ENCODE assay signal across 31 cellular contexts in the genomic region with DNA sequence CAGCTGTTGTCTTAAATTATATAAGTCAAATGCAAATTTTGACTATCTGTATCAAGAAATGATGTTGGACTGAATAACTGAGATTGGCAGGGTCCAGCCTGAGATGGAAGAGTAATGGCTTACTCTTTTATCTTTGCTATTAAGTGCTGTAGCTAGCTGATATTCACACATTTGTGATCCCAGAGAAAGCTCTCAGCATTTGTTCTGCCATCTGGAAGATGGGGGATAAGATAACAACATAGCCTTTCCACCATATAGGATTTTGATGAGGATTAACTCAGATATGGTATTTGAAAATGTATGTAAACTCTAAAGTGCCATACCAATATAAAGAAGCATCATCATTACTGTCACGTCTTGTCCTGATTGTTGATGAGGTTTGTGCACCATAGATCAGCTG.
DNase-seq lines count a peak whose midpoint lies in the region; ATAC-seq and TF ChIP-seq lines count a peak whose summit lies in the region.
"Had no signal": no experiment of that assay in that cellular context is flagged by ENCODE, and none has a peak within 500 bp of the region (broad histone marks: within the 10 kb centered on the region; RNA-seq: fewer than 3 reads in every experiment).

No MANE protein-coding gene starts in this region.

- H3K9ac ChIP-seq in SK-N-SH (no peak overlapping the region), mesendoderm (ENCODE audit: low read length) (no peak overlapping the region)
- H3K9ac ChIP-seq: BLaER1; BLaER1 treated with 17β-estradiol and CSF1 and Interleukin-3, amounts not matched to agents 10 nM and 100 nM had no signal

- no peak overlapping the region for H3K23ac ChIP-seq in mesendoderm (ENCODE audit: low read length)

- no peaks in the 10 kb centered on the region for H3K9me3 ChIP-seq in SK-N-SH
- H3K9me3 ChIP-seq: A549, BE2C, BLaER1 had no signal

- no peak overlapping the region for H3K27ac ChIP-seq in SK-N-SH (ENCODE audit: low read depth in 2 of 2, low read length in 1 of 2)
- no peak overlapping the region for H3K27ac ChIP-seq in mesendoderm (ENCODE audit: low read depth, low read length)
- H3K27ac ChIP-seq: 22Rv1; A549; BLaER1; BLaER1 treated with 17β-estradiol and CSF1 and Interleukin-3, amounts not matched to agents 10 nM and 100 nM; C4-2B had no signal

- H4K8ac ChIP-seq in mesendoderm (ENCODE audit: low read depth, low read length): no peak overlapping the region

- H3K9me2 ChIP-seq in SK-N-SH: no peaks in the 10 kb centered on the region

- H2AK5ac ChIP-seq in mesendoderm (ENCODE audit: low read length): no peak overlapping the region

- H4K5ac ChIP-seq in mesendoderm (ENCODE audit: low read length): no peak overlapping the region

- POLR2A ChIA-PET in SK-N-SH (lab: Yijun Ruan, JAX): no interaction called here

- peak; percentile 7 for DNase-seq in SK-N-SH
- peak; percentile 42 for DNase-seq in SK-N-DZ (ENCODE audit: low spot score)
- DNase-seq in mesendoderm: peak; percentile 39
- DNase-seq in DMS153 treated with DMSO at 0.1 percent for 48 hours (lab: John Stamatoyannopoulos, UW; ENCODE audit: unreplicated experiment): no peak
- DNase-seq in NCI-H748 treated with DMSO at 0.1 percent for 48 hours (lab: John Stamatoyannopoulos, UW): no peak
- DNase-seq: 8988T; ACHN; AML-193; BE2C; C1 segment of cervical spinal cord; Caco-2; Calu3; CD4-positive, alpha-beta memory T cell; CD4-positive, alpha-beta T cell; CD4-positive, CD25-positive, alpha-beta regulatory T cell; CD8-positive, alpha-beta memory T cell; CD8-positive, alpha-beta T cell; COR-L47; DMS 273 treated with DMSO at 0.1 percent for 48 hours; DMS153; DMS53; DMS79; DMS79 treated with DMSO at 0.1 percent for 48 hours; DND-41; EL had no signal

- no peak for ATAC-seq in SK-N-SH treated with all-trans-retinoic acid at 6 μM for 48 hours
- ATAC-seq: A549; CD8-positive, alpha-beta T cell had no signal

- H3K4me3 ChIP-seq in SK-N-SH (ENCODE audit: low read depth in 2 of 2, low read length in 1 of 2): no peak overlapping the region
- H3K4me3 ChIP-seq in mesendoderm (ENCODE audit: low read length): no peak overlapping the region
- H3K4me3 ChIP-seq: A549; BLaER1; BLaER1 treated with 17β-estradiol and CSF1 and Interleukin-3, amounts not matched to agents 10 nM and 100 nM had no signal

- H3K4me2 ChIP-seq in SK-N-SH: no peak overlapping the region
- H3K4me2 ChIP-seq in mesendoderm (ENCODE audit: low read length): no peak overlapping the region
- H3K4me2 ChIP-seq: A549; BLaER1; BLaER1 treated with 17β-estradiol and CSF1 and Interleukin-3, amounts not matched to agents 10 nM and 100 nM had no signal

- no peak overlapping the region for H2BK120ac ChIP-seq in mesendoderm (ENCODE audit: low read depth, low read length)

- H3K4ac ChIP-seq in mesendoderm (ENCODE audit: low read depth, low read length): no peak overlapping the region

- no peak overlapping the region for H3K18ac ChIP-seq in mesendoderm (ENCODE audit: low read length)

- H4K20me1 ChIP-seq in SK-N-SH (ENCODE audit: insufficient read depth): no peaks in the 10 kb centered on the region
- H4K20me1 ChIP-seq: BLaER1; BLaER1 treated with 17β-estradiol and CSF1 and Interleukin-3, amounts not matched to agents 10 nM and 100 nM had no signal

- H3K79me2 ChIP-seq in SK-N-SH (ENCODE audit: insufficient read depth) (no peaks in the 10 kb centered on the region), mesendoderm (ENCODE audit: control insufficient read depth, insufficient read depth, low read length) (no peaks in the 10 kb centered on the region)

- H2AFZ ChIP-seq in SK-N-SH (ENCODE audit: low read depth): no peak overlapping the region

- H3K4me1 ChIP-seq in SK-N-SH (ENCODE audit: control insufficient read depth in 1 of 2, insufficient read depth in 2 of 2, low read depth in 1 of 2, low read length in 1 of 2): no peaks in the 10 kb centered on the region
- H3K4me1 ChIP-seq in mesendoderm (ENCODE audit: control insufficient read depth, low read depth, low read length): no peaks in the 10 kb centered on the region
- H3K4me1 ChIP-seq: A549; BE2C; BLaER1; BLaER1 treated with 17β-estradiol and CSF1 and Interleukin-3, amounts not matched to agents 10 nM and 100 nM; Caco-2 had no signal

- no peak overlapping the region for H2BK15ac ChIP-seq in mesendoderm (replicated peaks; ENCODE audit: low read depth)

- H3K79me1 ChIP-seq in mesendoderm (ENCODE audit: low read length): no peaks in the 10 kb centered on the region

- no peak overlapping the region for H2BK5ac ChIP-seq in mesendoderm (ENCODE audit: low read length)

- no peaks in the 10 kb centered on the region for H3F3A ChIP-seq in SK-N-SH (replicated peaks; ENCODE audit: insufficient read depth)

- TF ChIP-seq EP300 in SK-N-SH (IDR thresholded peaks at IDR 0.05; ENCODE audit: borderline replicate concordance in 1 of 2, low read depth in 1 of 2, low read length in 1 of 2): no peak

- H3K56ac ChIP-seq in mesendoderm (ENCODE audit: low read length): no peak overlapping the region

- CTCF ChIA-PET in SK-N-SH (lab: Yijun Ruan, JAX): no interaction called here

- H3K27me3 ChIP-seq in SK-N-SH (ENCODE audit: insufficient read depth) (no peaks in the 10 kb centered on the region), mesendoderm (ENCODE audit: insufficient read depth, low read length, poor library complexity) (no peaks in the 10 kb centered on the region)
- H3K27me3 ChIP-seq: BE2C; BLaER1; BLaER1 treated with 17β-estradiol and CSF1 and Interleukin-3, amounts not matched to agents 10 nM and 100 nM had no signal

- TF ChIP-seq RAD21 in SK-N-SH (IDR thresholded peaks at IDR 0.05; ENCODE audit: low read length): no peak

- H3K36me3 ChIP-seq in SK-N-SH (replicated peaks in 1 of 2; ENCODE audit: control insufficient read depth in 1 of 2, insufficient read depth in 2 of 2, low read length in 1 of 2) (no peaks in the 10 kb centered on the region), mesendoderm (ENCODE audit: control insufficient read depth, insufficient read depth, low read length) (no peaks in the 10 kb centered on the region)
- H3K36me3 ChIP-seq: BE2C; BLaER1; BLaER1 treated with 17β-estradiol and CSF1 and Interleukin-3, amounts not matched to agents 10 nM and 100 nM had no signal

- no peak for TF ChIP-seq CTCF in SK-N-SH (IDR thresholded peaks at IDR 0.05)

- WGBS in SK-N-SH (ENCODE audit: low lambda C conversion rate): 11% methylated on average over 1 of the region's 1 CpG
- no CpG with 5 or more reads among the region's 1 CpG for WGBS in mesendoderm (ENCODE audit: extremely low coverage, insufficient coverage, low lambda C conversion rate)

TF ChIP-seq in SK-N-SH, 30 proteins besides CTCF, POLR2A, EP300 and RAD21:
- TF ChIP-seq RCOR1 (IDR thresholded peaks at IDR 0.05; ENCODE audit: low read length): no peak
- TF ChIP-seq GATA2 (CRISPR knock-in tag; IDR thresholded peaks at IDR 0.05): peak; percentile 62

TF ChIP-seq in SK-N-SH treated with all-trans-retinoic acid at 6 μM for 48 hours, 23 proteins besides CTCF, POLR2A, EP300 and RAD21:
- no peak for TF ChIP-seq ZNF565 (CRISPR knock-in tag; conservative IDR thresholded peaks at IDR 0.05; ENCODE audit: low read depth)
- no peak for TF ChIP-seq OSR1 (CRISPR knock-in tag; IDR thresholded peaks at IDR 0.05)
- no peak for TF ChIP-seq RARB (CRISPR knock-in tag; IDR thresholded peaks at IDR 0.05)
- no peak for TF ChIP-seq ZNF70 (CRISPR knock-in tag; IDR thresholded peaks at IDR 0.05)

Comparison
In these comparisons a context has a peak if more than half of its experiments do, and no peak if none do; other contexts are left out.
1. DNase-seq: peak in SK-N-SH (single experiment), SK-N-DZ (single experiment) and mesendoderm (single experiment); none in DMS153 treated with DMSO at 0.1 percent for 48 hours (single experiment) and NCI-H748 treated with DMSO at 0.1 percent for 48 hours (single experiment).